Comparison of ENCODE assay signal across 10 cellular contexts in genomic region chr16:57060323-57061083, GRCh38. TPM values are rescaled to one million over a fixed set of nuclear protein-coding genes. Genes with fewer than 3 reads are reported as not detected.
DNase-seq lines count a peak whose midpoint lies in the region; ATAC-seq and TF ChIP-seq lines count a peak whose summit lies in the region.
"Had no signal": no experiment of that assay in that cellular context is flagged by ENCODE, and none has a peak within 500 bp of the region (broad histone marks: within the 10 kb centered on the region; RNA-seq: fewer than 3 reads in every experiment).

No MANE protein-coding gene starts in this region.

- peaks cover 9 to 12% of the 10 kb centered on the region in 2 donors for H3K36me3 Mint-ChIP-seq in activated naive CD4-positive, alpha-beta T cell treated with anti-CD3 and anti-CD28 coated beads, Interleukin-2, amount 50 U/mL, for 72 hours
- peaks cover 0 to 17% of the 10 kb centered on the region in 2 donors for H3K36me3 Mint-ChIP-seq in naive B cell

- H3K27ac Mint-ChIP-seq in activated naive CD4-positive, alpha-beta T cell treated with anti-CD3 and anti-CD28 coated beads, Interleukin-2, amount 50 U/mL, for 72 hours: peak overlapping the region; percentile 67 to 87
- H3K27ac Mint-ChIP-seq in naive B cell: peak overlapping the region; percentile 0 to 74 (median 64)
- H3K27ac Mint-ChIP-seq: nephron progenitor cell had no signal

- peak in 1 of 2 donors; percentile 13 for ATAC-seq in activated naive CD4-positive, alpha-beta T cell treated with anti-CD3 and anti-CD28 coated beads, Interleukin-2, amount 50 U/mL, for 72 hours
- ATAC-seq in naive B cell (ENCODE audit: low read depth in 2 of 2) (no peak), HG03280 (IDR thresholded peaks at IDR 0.05; ENCODE audit: unreplicated experiment) (no peak), HG03354 (IDR thresholded peaks at IDR 0.05; ENCODE audit: poor library complexity, severe bottlenecking, unreplicated experiment) (no peak), HG03095 (IDR thresholded peaks at IDR 0.05; ENCODE audit: unreplicated experiment) (no peak)

- TF ChIP-seq CTCF in choroid plexus epithelial cell (conservative IDR thresholded peaks at IDR 0.05; ENCODE audit: low read depth, low read length): no peak

- no peaks in the 10 kb centered on the region for H3K9me3 Mint-ChIP-seq in activated naive CD4-positive, alpha-beta T cell treated with anti-CD3 and anti-CD28 coated beads, Interleukin-2, amount 50 U/mL, for 72 hours
- H3K9me3 Mint-ChIP-seq in naive B cell: no peaks in the 10 kb centered on the region
- H3K9me3 Mint-ChIP-seq: nephron progenitor cell had no signal

- H3K4me3 ChIP-seq in choroid plexus epithelial cell (ENCODE audit: low read depth, low read length): no peak overlapping the region

- peaks cover 0 to 4% (median 0%) of the 10 kb centered on the region in 3 donors for H3K4me1 Mint-ChIP-seq in naive B cell

- no peaks in the 10 kb centered on the region for H3K27me3 Mint-ChIP-seq in naive B cell

- DNase-seq in activated naive CD4-positive, alpha-beta T cell treated with anti-CD3 and anti-CD28 coated beads, Interleukin-2, amount 50 U/mL, for 72 hours (ENCODE audit: low spot score in 2 of 2): no peak
- no peak for DNase-seq in activated naive CD4-positive, alpha-beta T cell treated with Interleukin-2 at 50 U/mL for 16 hours
- DNase-seq in choroid plexus epithelial cell (ENCODE audit: low read depth): peak; percentile 7
- DNase-seq in naive B cell: no peak
- no peak for DNase-seq in GDM1 (lab: John Stamatoyannopoulos, UW)
- DNase-seq: activated T-cell treated with anti-CD3 and anti-CD28 coated beads for 4 hours, nephron progenitor cell had no signal

- no peak overlapping the region for H3K4me3 Mint-ChIP-seq in naive B cell
- H3K4me3 Mint-ChIP-seq: nephron progenitor cell had no signal

RNA-seq across cellular contexts. Expression of gene CPNE2, which starts 31.9 kb away (rescaled TPM):
- total RNA-seq in activated naive CD4-positive, alpha-beta T cell treated with anti-CD3 and anti-CD28 coated beads, Interleukin-2, amount 50 U/mL, for 72 hours: 10 to 100 TPM in 1 of 2 donors, 1 to 10 TPM in 1; 5.1 to 11.5 TPM
- 1 to 10 TPM in 1 of 6 donors, under 1 TPM in 3, not detected in 2; 0.53 to 1.3 (median 0.76) TPM for polyA plus RNA-seq in naive B cell (ENCODE audit: low read depth in 6 of 6)
